In the genomic region with DNA sequence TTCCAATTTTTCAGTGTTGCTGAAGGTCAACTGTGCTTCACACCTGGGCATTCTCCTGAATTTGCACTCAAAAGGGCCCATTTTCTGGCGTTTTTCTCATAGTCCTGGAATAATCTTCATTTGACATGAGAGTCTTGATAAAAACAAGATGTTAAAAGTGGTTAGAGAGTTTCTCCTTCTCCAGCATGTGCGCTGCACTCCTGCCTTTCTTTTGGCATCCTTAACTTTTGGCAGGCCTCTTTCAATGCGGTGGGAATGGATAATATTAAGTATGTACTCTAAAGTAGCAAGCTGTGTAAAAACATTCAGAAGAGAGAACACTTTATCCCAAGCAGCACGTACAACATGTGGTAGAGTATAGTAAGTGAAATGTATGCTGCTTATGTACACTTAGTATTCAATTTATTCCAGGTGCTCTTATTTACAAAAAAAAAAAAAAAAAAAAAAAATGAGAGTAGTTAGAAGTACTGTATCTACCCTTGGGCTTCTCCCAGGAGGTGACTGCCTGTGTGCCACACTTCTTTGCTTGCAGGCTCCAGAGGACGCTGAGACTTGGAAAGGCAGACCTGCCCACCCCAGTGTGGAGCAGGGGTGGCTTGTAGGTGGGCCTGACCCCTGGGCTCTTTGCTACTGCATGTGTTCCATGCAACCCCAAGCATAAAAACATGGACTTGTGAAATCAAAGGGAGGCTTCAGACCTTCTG, we compare ENCODE assay signal across 15 cellular contexts. TPM values are rescaled to one million over a fixed set of nuclear protein-coding genes. Genes with fewer than 3 reads are reported as not detected.
DNase-seq lines count a peak whose midpoint lies in the region; ATAC-seq, FAIRE-seq and TF ChIP-seq lines count a peak whose summit lies in the region.
"Had no signal": no experiment of that assay in that cellular context is flagged by ENCODE, and none has a peak within 500 bp of the region (broad histone marks: within the 10 kb centered on the region; RNA-seq: fewer than 3 reads in every experiment).

No MANE protein-coding gene starts in this region.

- no peak overlapping the region for H3K27ac Mint-ChIP-seq in astrocyte (ENCODE audit: unreplicated experiment)
- H3K27ac Mint-ChIP-seq: activated naive CD8-positive, alpha-beta T cell had no signal

- H4K20me1 ChIP-seq in astrocyte (ENCODE audit: insufficient read depth, low read length): peaks cover 37% of the 10 kb centered on the region

- H3K9ac ChIP-seq in astrocyte (ENCODE audit: low read length): no peak overlapping the region

- WGBS in gastroesophageal sphincter (ENCODE audit: low coverage in 1 of 2), 2 donors: 23 to 25% methylated on average over 4 to 5 of the region's 5 CpGs
- 61 to 74% (median 73%) methylated on average over 5 of the region's 5 CpGs for WGBS in stomach, 5 donors
- 62% methylated on average over 5 of the region's 5 CpGs for WGBS in prostate gland

- TF ChIP-seq EP300 in gastroesophageal sphincter (IDR thresholded peaks at IDR 0.05) (no peak), stomach (IDR thresholded peaks at IDR 0.05) (no peak)

- H3K9me3 Mint-ChIP-seq in astrocyte (ENCODE audit: unreplicated experiment): no peaks in the 10 kb centered on the region

- H3K36me3 ChIP-seq in astrocyte (ENCODE audit: insufficient read depth, low read length) (no peaks in the 10 kb centered on the region), gastroesophageal sphincter (no peaks in the 10 kb centered on the region), stomach (no peaks in the 10 kb centered on the region), prostate gland (no peaks in the 10 kb centered on the region)

- H3K4me2 ChIP-seq in astrocyte (ENCODE audit: low read length): no peak overlapping the region

- H3K36me3 Mint-ChIP-seq in astrocyte (ENCODE audit: low read depth, unreplicated experiment): no peaks in the 10 kb centered on the region
- H3K36me3 Mint-ChIP-seq: activated naive CD8-positive, alpha-beta T cell had no signal

- in situ Hi-C loops in GM13976 (cut with MboI; ENCODE audit: low sequenced_read_pairs, unreplicated experiment): no loop called here

- H3K79me2 ChIP-seq in astrocyte (ENCODE audit: insufficient read depth, low read length): peaks cover 86% of the 10 kb centered on the region

- peaks cover 25% of the 10 kb centered on the region for H3K4me1 Mint-ChIP-seq in astrocyte (ENCODE audit: low read depth, unreplicated experiment)

- H3K4me3 ChIP-seq in astrocyte (ENCODE audit: insufficient read depth, low read depth, low read length) (no peak overlapping the region), gastroesophageal sphincter (no peak overlapping the region), stomach (no peak overlapping the region), prostate gland (no peak overlapping the region)

- H3K9me3 ChIP-seq in astrocyte (ENCODE audit: insufficient read depth, low read depth, low read length) (no peaks in the 10 kb centered on the region), gastroesophageal sphincter (no peaks in the 10 kb centered on the region), stomach (no peaks in the 10 kb centered on the region), prostate gland (no peaks in the 10 kb centered on the region)

- H3K27me3 Mint-ChIP-seq in astrocyte (ENCODE audit: low read depth, unreplicated experiment): no peaks in the 10 kb centered on the region

- TF ChIP-seq CTCF in astrocyte (IDR thresholded peaks at IDR 0.05; ENCODE audit: insufficient read depth, low read depth, low read length) (no peak), gastroesophageal sphincter (IDR thresholded peaks at IDR 0.05) (no peak), stomach (IDR thresholded peaks at IDR 0.05) (no peak), GM13976 (IDR thresholded peaks at IDR 0.05; ENCODE audit: borderline replicate concordance, control extremely low read depth, extremely low read depth, insufficient read depth, missing control alignments) (no peak), prostate gland (IDR thresholded peaks at IDR 0.05) (no peak)

- TF ChIP-seq POLR2A in gastroesophageal sphincter (IDR thresholded peaks at IDR 0.05) (no peak), stomach (IDR thresholded peaks at IDR 0.05) (no peak), prostate gland (IDR thresholded peaks at IDR 0.05) (no peak)

- no peak overlapping the region for H3K27ac ChIP-seq in astrocyte (ENCODE audit: low read depth, low read length)
- H3K27ac ChIP-seq in gastroesophageal sphincter: peak overlapping the region in 3 of 4 donors; percentile 39 to 62 (median 47)
- peak overlapping the region in 3 of 5 donors; percentile 20 to 90 (median 36) for H3K27ac ChIP-seq in stomach
- no peak overlapping the region for H3K27ac ChIP-seq in prostate gland

- DNase-seq in GM19239 (ENCODE audit: insufficient read length, low spot score) (no peak), astrocyte (ENCODE audit: low read depth) (peak; percentile 28), stomach (no peak), GM13976 (ENCODE audit: low spot score) (no peak), prostate gland (ENCODE audit: low spot score) (no peak)
- no peak for DNase-seq in stimulated activated CD4-positive, alpha-beta T cell treated with anti-CD3 and anti-CD28 coated beads, Interleukin-12 subunit alpha, Interleukin-12 subunit beta, amount 100 ng/mL, for 4 hours
- DNase-seq: activated T-cell treated with anti-CD3 and anti-CD28 coated beads for 4 hours; C1 segment of cervical spinal cord; central memory CD4-positive, alpha-beta T cell; DND-41; stimulated activated naive CD4-positive, alpha-beta T cell had no signal

- ATAC-seq in gastroesophageal sphincter (no peak), HG02642 (IDR thresholded peaks at IDR 0.05; ENCODE audit: poor library complexity, unreplicated experiment) (no peak)

- H3K27me3 ChIP-seq in astrocyte (ENCODE audit: insufficient read depth, low read length) (no peaks in the 10 kb centered on the region), gastroesophageal sphincter (no peaks in the 10 kb centered on the region), stomach (peaks cover 0 to 44% (median 27%) of the 10 kb centered on the region in 3 donors), prostate gland (replicated peaks; ENCODE audit: insufficient read depth) (no peaks in the 10 kb centered on the region)

- no peak overlapping the region for H2AFZ ChIP-seq in astrocyte (ENCODE audit: low read depth, low read length)

- peak overlapping the region; percentile 54 for H3K4me3 Mint-ChIP-seq in astrocyte (ENCODE audit: unreplicated experiment)
- H3K4me3 Mint-ChIP-seq: activated naive CD8-positive, alpha-beta T cell had no signal

- intact Hi-C loops in stomach (cut with DNase I; ENCODE audit: low total_unique reads) (no loop called here), prostate gland (cut with DNase I) (no loop called here)

- H3K4me1 ChIP-seq in astrocyte (ENCODE audit: insufficient read depth, low read length) (peaks cover 19% of the 10 kb centered on the region), gastroesophageal sphincter (peaks cover 10 to 88% (median 23%) of the 10 kb centered on the region in 3 donors), stomach (peaks cover 8 to 55% (median 31%) of the 10 kb centered on the region in 4 donors), prostate gland (replicated peaks) (peaks cover 3% of the 10 kb centered on the region)

- peak; percentile 18 for FAIRE-seq in GM19239 (lab: Jason Lieb, UNC)
- no peak for FAIRE-seq in astrocyte (lab: Jason Lieb, UNC)
- FAIRE-seq: endothelial cell of umbilical vein had no signal

RNA-seq across cellular contexts. Expression of a gene that starts 3.9 kb away (rescaled TPM):
- total RNA-seq in astrocyte (30.5 and 38.4 TPM in 2 replicates), gastroesophageal sphincter (10 to 100 TPM; 32.5 to 54.7 (median 41.8) TPM), stomach (10 to 100 TPM in 3 of 5 donors, 1 to 10 TPM in 1, under 1 TPM in 1; 0.29 to 47.3 (median 29.2) TPM), prostate gland (1 to 10 TPM; 4.4 to 4.8 TPM)
- 1 to 10 TPM; 2.6 to 4.5 (median 3.5) TPM for polyA plus RNA-seq in stomach

Comparison
In these comparisons a context has a peak if more than half of its experiments do, and no peak if none do; other contexts are left out.
1. H3K27ac ChIP-seq: peak in gastroesophageal sphincter (3 of 4) and stomach (3 of 5); none in astrocyte (single experiment) and prostate gland (0 of 2).